In the genomic region with DNA sequence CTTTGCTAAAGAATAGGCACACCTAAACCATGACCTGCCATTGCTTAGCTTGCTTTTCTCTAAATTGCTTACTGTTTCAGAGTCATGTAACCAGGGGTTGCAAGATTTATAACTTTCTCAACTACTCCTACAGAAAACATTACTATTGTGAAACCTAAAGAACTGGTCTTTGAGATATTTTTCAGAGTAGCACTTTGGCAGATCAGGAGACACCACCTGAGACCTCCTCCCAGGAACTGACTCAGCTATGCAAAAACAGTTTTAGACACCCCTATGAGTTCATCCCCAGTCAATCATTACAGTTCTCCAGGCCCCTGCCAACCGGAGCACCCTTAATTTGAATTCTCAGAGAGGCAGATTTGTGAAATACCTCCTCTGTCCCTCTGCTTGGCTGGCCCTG, we compare ENCODE assay signal across 17 cellular contexts.
"Had no signal": no experiment of that assay in that cellular context is flagged by ENCODE, and none has a peak within 500 bp of the region (broad histone marks: within the 10 kb centered on the region; RNA-seq: fewer than 3 reads in every experiment).

No MANE protein-coding gene starts in this region.

- H3K4me1 Mint-ChIP-seq: activated B cell treated with CpG ODN at 0.5 μM for 24 hours; activated naive CD8-positive, alpha-beta T cell treated with anti-CD3 and anti-CD28 coated beads for 36 hours; nephron; stimulated activated memory B cell treated with anti-CD40 and anti-IgM and Interleukin-4, amounts not matched to agents 10 μg/mL and 1 μg/mL and 100 μg/mL, for 72 hours; T-helper 17 cell had no signal

- H3K27me3 ChIP-seq: right atrium auricular region, thyroid gland had no signal

- ATAC-seq: stimulated activated memory B cell treated with anti-CD40 and anti-IgM and Interleukin-4, amounts not matched to agents 10 μg/mL and 1 μg/mL and 100 μg/mL, for 72 hours; T-helper 17 cell had no signal

- H3K4me3 ChIP-seq: right atrium auricular region, thyroid gland had no signal

- H3K27me3 Mint-ChIP-seq: activated B cell treated with CpG ODN at 0.5 μM for 24 hours; activated naive CD8-positive, alpha-beta T cell treated with anti-CD3 and anti-CD28 coated beads for 36 hours; brain; dendritic cell treated with granulocyte-macrophage colony-stimulating factor and Interleukin-4, amounts not matched to agents 40 ng/mL and 50 ng/mL, for 4 days had no signal

- FAIRE-seq: urothelium cell line had no signal

- H3K27ac Mint-ChIP-seq: activated B cell treated with CpG ODN at 0.5 μM for 24 hours; activated CD4-positive, alpha-beta T cell treated with anti-CD3 and anti-CD28 coated beads, Interleukin-2, amount 10 ng/mL, durations not matched to agents 24 days and 14 days; activated naive CD8-positive, alpha-beta T cell treated with anti-CD3 and anti-CD28 coated beads for 36 hours; dendritic cell treated with granulocyte-macrophage colony-stimulating factor and Interleukin-4, amounts not matched to agents 40 ng/mL and 50 ng/mL, for 4 days; stimulated activated memory B cell treated with anti-CD40 and anti-IgM and Interleukin-4, amounts not matched to agents 10 μg/mL and 1 μg/mL and 100 μg/mL, for 72 hours; T-helper 17 cell had no signal

- DNase-seq: activated B cell treated with CpG ODN at 0.5 μM for 24 hours; activated CD4-positive, alpha-beta T cell treated with anti-CD3 and anti-CD28 coated beads, Interleukin-2, amount 10 ng/mL, durations not matched to agents 24 days and 14 days; activated CD8-positive, alpha-beta memory T cell treated with anti-CD3 and anti-CD28 coated beads for 24 hours; activated naive CD8-positive, alpha-beta T cell treated with anti-CD3 and anti-CD28 coated beads for 36 hours; cerebellar nuclear complex; effector memory CD4-positive, alpha-beta T cell; hippocampal formation; occipital lobe; stimulated activated CD4-positive, alpha-beta T cell treated with anti-CD3 and anti-CD28 coated beads, Interleukin-2, amount 100 ng/mL, for 48 hours; T-helper 17 cell; thyroid gland had no signal

- H3K36me3 ChIP-seq: right atrium auricular region, thyroid gland had no signal

- H3K4me3 Mint-ChIP-seq: activated B cell treated with CpG ODN at 0.5 μM for 24 hours; activated CD4-positive, alpha-beta T cell treated with anti-CD3 and anti-CD28 coated beads, Interleukin-2, amount 10 ng/mL, durations not matched to agents 24 days and 14 days; activated naive CD8-positive, alpha-beta T cell treated with anti-CD3 and anti-CD28 coated beads for 36 hours; brain; dendritic cell treated with granulocyte-macrophage colony-stimulating factor and Interleukin-4, amounts not matched to agents 40 ng/mL and 50 ng/mL, for 4 days; nephron; stimulated activated memory B cell treated with anti-CD40 and anti-IgM and Interleukin-4, amounts not matched to agents 10 μg/mL and 1 μg/mL and 100 μg/mL, for 72 hours; T-helper 17 cell had no signal

- H3K36me3 Mint-ChIP-seq: activated naive CD8-positive, alpha-beta T cell treated with anti-CD3 and anti-CD28 coated beads for 36 hours; stimulated activated memory B cell treated with anti-CD40 and anti-IgM and Interleukin-4, amounts not matched to agents 10 μg/mL and 1 μg/mL and 100 μg/mL, for 72 hours had no signal

- H3K9me3 Mint-ChIP-seq: activated B cell treated with CpG ODN at 0.5 μM for 24 hours; activated CD4-positive, alpha-beta T cell treated with anti-CD3 and anti-CD28 coated beads, Interleukin-2, amount 10 ng/mL, durations not matched to agents 24 days and 14 days; activated naive CD8-positive, alpha-beta T cell treated with anti-CD3 and anti-CD28 coated beads for 36 hours; dendritic cell treated with granulocyte-macrophage colony-stimulating factor and Interleukin-4, amounts not matched to agents 40 ng/mL and 50 ng/mL, for 4 days had no signal
